1 cellular context compared by ENCODE assay signal in genomic region chr4:183101956-183102480, GRCh38.
TF ChIP-seq lines count a peak whose summit lies in the region.

No MANE protein-coding gene starts in this region.

TF ChIP-seq in HepG2, 621 proteins besides CTCF, POLR2A, EP300 and RAD21 (continued from another document and continues in another):
- TF ChIP-seq, protein P1, sequence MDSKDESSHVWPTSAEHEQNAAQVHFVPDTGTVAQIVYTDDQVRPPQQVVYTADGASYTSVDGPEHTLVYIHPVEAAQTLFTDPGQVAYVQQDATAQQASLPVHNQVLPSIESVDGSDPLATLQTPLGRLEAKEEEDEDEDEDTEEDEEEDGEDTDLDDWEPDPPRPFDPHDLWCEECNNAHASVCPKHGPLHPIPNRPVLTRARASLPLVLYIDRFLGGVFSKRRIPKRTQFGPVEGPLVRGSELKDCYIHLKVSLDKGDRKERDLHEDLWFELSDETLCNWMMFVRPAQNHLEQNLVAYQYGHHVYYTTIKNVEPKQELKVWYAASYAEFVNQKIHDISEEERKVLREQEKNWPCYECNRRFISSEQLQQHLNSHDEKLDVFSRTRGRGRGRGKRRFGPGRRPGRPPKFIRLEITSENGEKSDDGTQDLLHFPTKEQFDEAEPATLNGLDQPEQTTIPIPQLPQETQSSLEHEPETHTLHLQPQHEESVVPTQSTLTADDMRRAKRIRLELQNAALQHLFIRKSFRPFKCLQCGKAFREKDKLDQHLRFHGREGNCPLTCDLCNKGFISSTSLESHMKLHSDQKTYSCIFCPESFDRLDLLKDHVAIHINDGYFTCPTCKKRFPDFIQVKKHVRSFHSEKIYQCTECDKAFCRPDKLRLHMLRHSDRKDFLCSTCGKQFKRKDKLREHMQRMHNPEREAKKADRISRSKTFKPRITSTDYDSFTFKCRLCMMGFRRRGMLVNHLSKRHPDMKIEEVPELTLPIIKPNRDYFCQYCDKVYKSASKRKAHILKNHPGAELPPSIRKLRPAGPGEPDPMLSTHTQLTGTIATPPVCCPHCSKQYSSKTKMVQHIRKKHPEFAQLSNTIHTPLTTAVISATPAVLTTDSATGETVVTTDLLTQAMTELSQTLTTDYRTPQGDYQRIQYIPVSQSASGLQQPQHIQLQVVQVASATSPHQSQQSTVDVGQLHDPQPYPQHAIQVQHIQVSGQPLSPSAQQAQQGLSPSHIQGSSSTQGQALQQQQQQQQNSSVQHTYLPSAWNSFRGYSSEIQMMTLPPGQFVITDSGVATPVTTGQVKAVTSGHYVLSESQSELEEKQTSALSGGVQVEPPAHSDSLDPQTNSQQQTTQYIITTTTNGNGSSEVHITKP (CRISPR knock-in tag; IDR thresholded peaks at IDR 0.05; ENCODE audit: low read depth), result peak; percentile 58; the same call in 1 of the 2 replicates
- peak; percentile 83; the same call in 1 of the 2 replicates for TF ChIP-seq SOX5 (CRISPR knock-in tag; IDR thresholded peaks at IDR 0.05; ENCODE audit: borderline replicate concordance)
- TF ChIP-seq SIX1 (CRISPR knock-in tag; IDR thresholded peaks at IDR 0.05; ENCODE audit: borderline replicate concordance), result peak; percentile 69; the same call in 1 of the 2 replicates
- TF ChIP-seq HMG20A (CRISPR knock-in tag; IDR thresholded peaks at IDR 0.05; ENCODE audit: borderline replicate concordance), result peak; percentile 75; the same call in 1 of the 2 replicates
- TF ChIP-seq, protein P2, sequence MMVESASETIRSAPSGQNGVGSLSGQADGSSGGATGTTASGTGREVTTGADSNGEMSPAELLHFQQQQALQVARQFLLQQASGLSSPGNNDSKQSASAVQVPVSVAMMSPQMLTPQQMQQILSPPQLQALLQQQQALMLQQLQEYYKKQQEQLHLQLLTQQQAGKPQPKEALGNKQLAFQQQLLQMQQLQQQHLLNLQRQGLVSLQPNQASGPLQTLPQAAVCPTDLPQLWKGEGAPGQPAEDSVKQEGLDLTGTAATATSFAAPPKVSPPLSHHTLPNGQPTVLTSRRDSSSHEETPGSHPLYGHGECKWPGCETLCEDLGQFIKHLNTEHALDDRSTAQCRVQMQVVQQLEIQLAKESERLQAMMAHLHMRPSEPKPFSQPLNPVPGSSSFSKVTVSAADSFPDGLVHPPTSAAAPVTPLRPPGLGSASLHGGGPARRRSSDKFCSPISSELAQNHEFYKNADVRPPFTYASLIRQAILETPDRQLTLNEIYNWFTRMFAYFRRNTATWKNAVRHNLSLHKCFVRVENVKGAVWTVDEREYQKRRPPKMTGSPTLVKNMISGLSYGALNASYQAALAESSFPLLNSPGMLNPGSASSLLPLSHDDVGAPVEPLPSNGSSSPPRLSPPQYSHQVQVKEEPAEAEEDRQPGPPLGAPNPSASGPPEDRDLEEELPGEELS (CRISPR knock-in tag; IDR thresholded peaks at IDR 0.05), result peak; percentile 56; the same call in 1 of the 2 replicates
- no peak for TF ChIP-seq FOXC1 (CRISPR knock-in tag; IDR thresholded peaks at IDR 0.05; ENCODE audit: borderline replicate concordance)
- TF ChIP-seq ATF7 (IDR thresholded peaks at IDR 0.05), result peak; percentile 99
- TF ChIP-seq ATF7 (CRISPR knock-in tag; IDR thresholded peaks at IDR 0.05), result no peak; the same call in 1 of the 2 replicates
- TF ChIP-seq ELF3 (CRISPR knock-in tag; IDR thresholded peaks at IDR 0.05), result peak; percentile 58
- TF ChIP-seq WIZ (CRISPR knock-in tag; IDR thresholded peaks at IDR 0.05), result no peak
- 0 out of 2 replicates have a peak, but pooled peaks have one; percentile 27 for TF ChIP-seq ARID3A (IDR thresholded peaks at IDR 0.05; ENCODE audit: low read depth, low read length)
- TF ChIP-seq, protein P3, sequence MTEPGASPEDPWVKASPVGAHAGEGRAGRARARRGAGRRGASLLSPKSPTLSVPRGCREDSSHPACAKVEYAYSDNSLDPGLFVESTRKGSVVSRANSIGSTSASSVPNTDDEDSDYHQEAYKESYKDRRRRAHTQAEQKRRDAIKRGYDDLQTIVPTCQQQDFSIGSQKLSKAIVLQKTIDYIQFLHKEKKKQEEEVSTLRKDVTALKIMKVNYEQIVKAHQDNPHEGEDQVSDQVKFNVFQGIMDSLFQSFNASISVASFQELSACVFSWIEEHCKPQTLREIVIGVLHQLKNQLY (CRISPR knock-in tag; IDR thresholded peaks at IDR 0.05), result no peak
- TF ChIP-seq CREM (IDR thresholded peaks at IDR 0.05), result peak; percentile 46; the same call in 1 of the 2 replicates
- TF ChIP-seq CREM (CRISPR knock-in tag; IDR thresholded peaks at IDR 0.05), result no peak
- no peak for TF ChIP-seq E2F5 (CRISPR knock-in tag; conservative IDR thresholded peaks at IDR 0.05)
- TF ChIP-seq SOX6 (IDR thresholded peaks at IDR 0.05), result no peak
- TF ChIP-seq SOX6 (CRISPR knock-in tag; IDR thresholded peaks at IDR 0.05), result peak; percentile 82
- TF ChIP-seq MED1 (CRISPR knock-in tag; IDR thresholded peaks at IDR 0.05), result 0 out of 2 replicates have a peak, but pooled peaks have one; percentile 41
- TF ChIP-seq NFYC (CRISPR knock-in tag; IDR thresholded peaks at IDR 0.05), result no peak
- TF ChIP-seq SATB2 (CRISPR knock-in tag; IDR thresholded peaks at IDR 0.05), result peak; percentile 73
- TF ChIP-seq, protein P4, sequence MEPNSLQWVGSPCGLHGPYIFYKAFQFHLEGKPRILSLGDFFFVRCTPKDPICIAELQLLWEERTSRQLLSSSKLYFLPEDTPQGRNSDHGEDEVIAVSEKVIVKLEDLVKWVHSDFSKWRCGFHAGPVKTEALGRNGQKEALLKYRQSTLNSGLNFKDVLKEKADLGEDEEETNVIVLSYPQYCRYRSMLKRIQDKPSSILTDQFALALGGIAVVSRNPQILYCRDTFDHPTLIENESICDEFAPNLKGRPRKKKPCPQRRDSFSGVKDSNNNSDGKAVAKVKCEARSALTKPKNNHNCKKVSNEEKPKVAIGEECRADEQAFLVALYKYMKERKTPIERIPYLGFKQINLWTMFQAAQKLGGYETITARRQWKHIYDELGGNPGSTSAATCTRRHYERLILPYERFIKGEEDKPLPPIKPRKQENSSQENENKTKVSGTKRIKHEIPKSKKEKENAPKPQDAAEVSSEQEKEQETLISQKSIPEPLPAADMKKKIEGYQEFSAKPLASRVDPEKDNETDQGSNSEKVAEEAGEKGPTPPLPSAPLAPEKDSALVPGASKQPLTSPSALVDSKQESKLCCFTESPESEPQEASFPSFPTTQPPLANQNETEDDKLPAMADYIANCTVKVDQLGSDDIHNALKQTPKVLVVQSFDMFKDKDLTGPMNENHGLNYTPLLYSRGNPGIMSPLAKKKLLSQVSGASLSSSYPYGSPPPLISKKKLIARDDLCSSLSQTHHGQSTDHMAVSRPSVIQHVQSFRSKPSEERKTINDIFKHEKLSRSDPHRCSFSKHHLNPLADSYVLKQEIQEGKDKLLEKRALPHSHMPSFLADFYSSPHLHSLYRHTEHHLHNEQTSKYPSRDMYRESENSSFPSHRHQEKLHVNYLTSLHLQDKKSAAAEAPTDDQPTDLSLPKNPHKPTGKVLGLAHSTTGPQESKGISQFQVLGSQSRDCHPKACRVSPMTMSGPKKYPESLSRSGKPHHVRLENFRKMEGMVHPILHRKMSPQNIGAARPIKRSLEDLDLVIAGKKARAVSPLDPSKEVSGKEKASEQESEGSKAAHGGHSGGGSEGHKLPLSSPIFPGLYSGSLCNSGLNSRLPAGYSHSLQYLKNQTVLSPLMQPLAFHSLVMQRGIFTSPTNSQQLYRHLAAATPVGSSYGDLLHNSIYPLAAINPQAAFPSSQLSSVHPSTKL (CRISPR knock-in tag; IDR thresholded peaks at IDR 0.05), result peak; percentile 84
- TF ChIP-seq MIER2 (CRISPR knock-in tag; IDR thresholded peaks at IDR 0.05), result no peak
- TF ChIP-seq, protein P5, sequence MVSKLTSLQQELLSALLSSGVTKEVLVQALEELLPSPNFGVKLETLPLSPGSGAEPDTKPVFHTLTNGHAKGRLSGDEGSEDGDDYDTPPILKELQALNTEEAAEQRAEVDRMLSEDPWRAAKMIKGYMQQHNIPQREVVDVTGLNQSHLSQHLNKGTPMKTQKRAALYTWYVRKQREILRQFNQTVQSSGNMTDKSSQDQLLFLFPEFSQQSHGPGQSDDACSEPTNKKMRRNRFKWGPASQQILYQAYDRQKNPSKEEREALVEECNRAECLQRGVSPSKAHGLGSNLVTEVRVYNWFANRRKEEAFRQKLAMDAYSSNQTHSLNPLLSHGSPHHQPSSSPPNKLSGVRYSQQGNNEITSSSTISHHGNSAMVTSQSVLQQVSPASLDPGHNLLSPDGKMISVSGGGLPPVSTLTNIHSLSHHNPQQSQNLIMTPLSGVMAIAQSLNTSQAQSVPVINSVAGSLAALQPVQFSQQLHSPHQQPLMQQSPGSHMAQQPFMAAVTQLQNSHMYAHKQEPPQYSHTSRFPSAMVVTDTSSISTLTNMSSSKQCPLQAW (CRISPR knock-in tag; IDR thresholded peaks at IDR 0.05), result no peak
- TF ChIP-seq, protein P6, sequence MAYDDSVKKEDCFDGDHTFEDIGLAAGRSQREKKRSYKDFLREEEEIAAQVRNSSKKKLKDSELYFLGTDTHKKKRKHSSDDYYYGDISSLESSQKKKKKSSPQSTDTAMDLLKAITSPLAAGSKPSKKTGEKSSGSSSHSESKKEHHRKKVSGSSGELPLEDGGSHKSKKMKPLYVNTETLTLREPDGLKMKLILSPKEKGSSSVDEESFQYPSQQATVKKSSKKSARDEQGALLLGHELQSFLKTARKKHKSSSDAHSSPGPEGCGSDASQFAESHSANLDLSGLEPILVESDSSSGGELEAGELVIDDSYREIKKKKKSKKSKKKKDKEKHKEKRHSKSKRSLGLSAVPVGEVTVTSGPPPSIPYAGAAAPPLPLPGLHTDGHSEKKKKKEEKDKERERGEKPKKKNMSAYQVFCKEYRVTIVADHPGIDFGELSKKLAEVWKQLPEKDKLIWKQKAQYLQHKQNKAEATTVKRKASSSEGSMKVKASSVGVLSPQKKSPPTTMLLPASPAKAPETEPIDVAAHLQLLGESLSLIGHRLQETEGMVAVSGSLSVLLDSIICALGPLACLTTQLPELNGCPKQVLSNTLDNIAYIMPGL (CRISPR knock-in tag; IDR thresholded peaks at IDR 0.05; ENCODE audit: borderline replicate concordance in 1 of 2, low read depth in 1 of 2), result no peak
- peak; percentile 69; the same call in 1 of the 2 replicates for TF ChIP-seq ATF2 (CRISPR knock-in tag; IDR thresholded peaks at IDR 0.05)
- no peak for TF ChIP-seq ZNF484 (CRISPR knock-in tag; IDR thresholded peaks at IDR 0.05; ENCODE audit: borderline replicate concordance, low read depth)
- TF ChIP-seq, protein P7, sequence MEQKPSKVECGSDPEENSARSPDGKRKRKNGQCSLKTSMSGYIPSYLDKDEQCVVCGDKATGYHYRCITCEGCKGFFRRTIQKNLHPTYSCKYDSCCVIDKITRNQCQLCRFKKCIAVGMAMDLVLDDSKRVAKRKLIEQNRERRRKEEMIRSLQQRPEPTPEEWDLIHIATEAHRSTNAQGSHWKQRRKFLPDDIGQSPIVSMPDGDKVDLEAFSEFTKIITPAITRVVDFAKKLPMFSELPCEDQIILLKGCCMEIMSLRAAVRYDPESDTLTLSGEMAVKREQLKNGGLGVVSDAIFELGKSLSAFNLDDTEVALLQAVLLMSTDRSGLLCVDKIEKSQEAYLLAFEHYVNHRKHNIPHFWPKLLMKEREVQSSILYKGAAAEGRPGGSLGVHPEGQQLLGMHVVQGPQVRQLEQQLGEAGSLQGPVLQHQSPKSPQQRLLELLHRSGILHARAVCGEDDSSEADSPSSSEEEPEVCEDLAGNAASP (CRISPR knock-in tag; IDR thresholded peaks at IDR 0.05; ENCODE audit: borderline replicate concordance), result no peak
- TF ChIP-seq FOXO1 (CRISPR knock-in tag; IDR thresholded peaks at IDR 0.05), result peak; percentile 31; the same call in 1 of the 2 replicates
- peak; percentile 34; the same call in 1 of the 2 replicates for TF ChIP-seq PAXIP1 (CRISPR knock-in tag; conservative IDR thresholded peaks at IDR 0.05)
- peak; percentile 18; the same call in 1 of the 2 replicates for TF ChIP-seq HNF4A (CRISPR knock-in tag; IDR thresholded peaks at IDR 0.05)
- TF ChIP-seq KLF16 (CRISPR knock-in tag; IDR thresholded peaks at IDR 0.05), result peak in 1 of 2 experiments; percentile 48; a peak in 1 of 4 replicates
